In the genomic region with DNA sequence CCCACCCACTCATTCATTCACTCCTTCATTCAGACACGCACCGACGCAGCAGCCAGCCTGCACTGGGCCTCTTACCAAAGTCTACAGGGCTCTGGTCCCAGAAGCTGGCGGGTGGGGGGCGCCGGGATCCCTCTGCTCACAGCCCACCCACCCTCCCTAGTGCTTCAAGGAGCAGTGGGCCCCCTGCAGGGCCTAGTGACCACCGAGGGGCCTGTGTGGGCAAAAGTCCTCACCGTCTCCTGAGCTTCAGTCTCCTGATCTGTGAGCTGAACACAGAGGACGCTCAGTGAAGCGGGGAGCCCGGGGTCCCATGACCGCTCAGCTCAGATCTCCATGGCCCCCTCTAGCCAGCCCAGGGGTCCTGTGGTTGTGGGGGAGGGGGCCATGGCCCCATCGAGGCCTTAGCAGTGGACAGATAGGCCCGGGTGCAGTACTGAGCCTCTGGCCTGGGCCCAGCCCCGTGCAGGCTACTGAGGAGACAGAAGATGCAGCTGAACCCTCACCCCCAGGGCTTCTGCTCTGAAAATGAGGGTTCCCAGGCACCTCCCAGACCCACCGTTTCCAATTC, we compare ENCODE assay signal across 24 cellular contexts. TPM values are rescaled to one million over a fixed set of nuclear protein-coding genes. Genes with fewer than 3 reads are reported as not detected.
"Had no signal": no experiment of that assay in that cellular context is flagged by ENCODE, and none has a peak within 500 bp of the region (broad histone marks: within the 10 kb centered on the region; RNA-seq: fewer than 3 reads in every experiment).

No MANE protein-coding gene starts in this region.

- H3K4me1 Mint-ChIP-seq: activated naive CD8-positive, alpha-beta T cell treated with anti-CD3 and anti-CD28 coated beads, Interleukin-2, amount 50 U/mL, for 24 hours; immature natural killer cell had no signal

- H3K4me2 ChIP-seq: hepatocyte had no signal

- ATAC-seq: activated CD8-positive, alpha-beta T cell treated with anti-CD3 and anti-CD28 coated beads for 36 hours; activated naive CD8-positive, alpha-beta T cell treated with anti-CD3 and anti-CD28 coated beads, Interleukin-2, amount 50 U/mL, for 24 hours; right lobe of liver; stimulated activated memory B cell treated with anti-CD40 and anti-IgM and Interleukin-4, amounts not matched to agents 10 μg/mL and 1 μg/mL and 100 μg/mL, for 72 hours had no signal

- H3K9me3 Mint-ChIP-seq: activated CD8-positive, alpha-beta T cell treated with anti-CD3 and anti-CD28 coated beads for 36 hours; activated naive CD8-positive, alpha-beta T cell treated with anti-CD3 and anti-CD28 coated beads, Interleukin-2, amount 50 U/mL, for 24 hours; activated T-helper 1 cell treated with anti-CD3 and anti-CD28 coated beads, Interleukin-12 subunit alpha, Interleukin-12 subunit beta, Interleukin-2, Interleukin-4 antibody, amounts not matched to agents 30 ng/mL and 10 ng/mL and 1 ng/mL, durations not matched to agents 14 hours and 24 hours and 36 hours; immature natural killer cell; memory B cell; stimulated activated memory B cell treated with anti-CD40 and anti-IgM and Interleukin-4, amounts not matched to agents 10 μg/mL and 1 μg/mL and 100 μg/mL, for 72 hours had no signal

- H3K4me3 Mint-ChIP-seq: activated CD8-positive, alpha-beta T cell treated with anti-CD3 and anti-CD28 coated beads for 36 hours; activated naive CD8-positive, alpha-beta T cell treated with anti-CD3 and anti-CD28 coated beads, Interleukin-2, amount 50 U/mL, for 24 hours; activated T-helper 1 cell treated with anti-CD3 and anti-CD28 coated beads, Interleukin-12 subunit alpha, Interleukin-12 subunit beta, Interleukin-2, Interleukin-4 antibody, amounts not matched to agents 30 ng/mL and 10 ng/mL and 1 ng/mL, durations not matched to agents 14 hours and 24 hours and 36 hours; immature natural killer cell; memory B cell; stimulated activated memory B cell treated with anti-CD40 and anti-IgM and Interleukin-4, amounts not matched to agents 10 μg/mL and 1 μg/mL and 100 μg/mL, for 72 hours had no signal

- DNase-seq: activated CD4-positive, alpha-beta T cell treated with anti-CD3 and anti-CD28 coated beads for 48 hours; activated CD8-positive, alpha-beta T cell treated with anti-CD3 and anti-CD28 coated beads for 36 hours; activated gamma-delta T cell; activated naive CD4-positive, alpha-beta T cell treated with anti-CD3 and anti-CD28 coated beads, Interleukin-2, amount 50 U/mL, for 16 hours; activated naive CD8-positive, alpha-beta T cell treated with anti-CD3 and anti-CD28 coated beads, Interleukin-2, amount 50 U/mL, for 24 hours; dermis blood vessel endothelial cell; effector CD8-positive, alpha-beta T cell; erythroblast; foreskin fibroblast; immature natural killer cell; kidney glomerular epithelial cell; stimulated activated CD4-positive, alpha-beta T cell treated with anti-CD3 and anti-CD28 coated beads, Interleukin-2, amount 100 ng/mL, for 24 hours; stomach; transverse colon had no signal

- H3K9me3 ChIP-seq: prostate gland, right lobe of liver, stomach, suprapubic skin, transverse colon had no signal

- H3K27me3 Mint-ChIP-seq: activated CD8-positive, alpha-beta T cell treated with anti-CD3 and anti-CD28 coated beads for 36 hours; activated naive CD8-positive, alpha-beta T cell treated with anti-CD3 and anti-CD28 coated beads, Interleukin-2, amount 50 U/mL, for 24 hours had no signal

- H3K27ac Mint-ChIP-seq: activated CD8-positive, alpha-beta T cell treated with anti-CD3 and anti-CD28 coated beads for 36 hours; activated naive CD8-positive, alpha-beta T cell treated with anti-CD3 and anti-CD28 coated beads, Interleukin-2, amount 50 U/mL, for 24 hours; activated T-helper 1 cell treated with anti-CD3 and anti-CD28 coated beads, Interleukin-12 subunit alpha, Interleukin-12 subunit beta, Interleukin-2, Interleukin-4 antibody, amounts not matched to agents 30 ng/mL and 10 ng/mL and 1 ng/mL, durations not matched to agents 14 hours and 24 hours and 36 hours; immature natural killer cell; memory B cell; stimulated activated memory B cell treated with anti-CD40 and anti-IgM and Interleukin-4, amounts not matched to agents 10 μg/mL and 1 μg/mL and 100 μg/mL, for 72 hours had no signal

- H3K4me1 ChIP-seq: prostate gland, right lobe of liver had no signal

- H3K36me3 Mint-ChIP-seq: immature natural killer cell; stimulated activated memory B cell treated with anti-CD40 and anti-IgM and Interleukin-4, amounts not matched to agents 10 μg/mL and 1 μg/mL and 100 μg/mL, for 72 hours had no signal

- H2AFZ ChIP-seq: hepatocyte had no signal

- H3K36me3 ChIP-seq: cardiac muscle cell, prostate gland, right lobe of liver, stomach, suprapubic skin, transverse colon had no signal

- H3K27ac ChIP-seq: cardiac muscle cell, hepatocyte, prostate gland, right lobe of liver, skin epidermis, stomach, suprapubic skin, transverse colon had no signal

- H3K27me3 ChIP-seq: cardiac muscle cell, hepatocyte, right lobe of liver had no signal

- H3K4me3 ChIP-seq: cardiac muscle cell, hepatocyte, prostate gland, right lobe of liver, skin epidermis, stomach, suprapubic skin, transverse colon had no signal

RNA-seq across cellular contexts. Expression of a gene that starts 54.0 kb away (rescaled TPM):
- total RNA-seq: activated CD8-positive, alpha-beta T cell treated with anti-CD3 and anti-CD28 coated beads for 36 hours; activated T-helper 1 cell treated with anti-CD3 and anti-CD28 coated beads, Interleukin-12 subunit alpha, Interleukin-12 subunit beta, Interleukin-2, Interleukin-4 antibody, amounts not matched to agents 30 ng/mL and 10 ng/mL and 1 ng/mL, durations not matched to agents 14 hours and 24 hours and 36 hours; mononuclear cell had no signal

RNA-seq across cellular contexts. Expression of a gene that starts 54.2 kb away (rescaled TPM):
- total RNA-seq: activated CD8-positive, alpha-beta T cell treated with anti-CD3 and anti-CD28 coated beads for 36 hours; activated T-helper 1 cell treated with anti-CD3 and anti-CD28 coated beads, Interleukin-12 subunit alpha, Interleukin-12 subunit beta, Interleukin-2, Interleukin-4 antibody, amounts not matched to agents 30 ng/mL and 10 ng/mL and 1 ng/mL, durations not matched to agents 14 hours and 24 hours and 36 hours; dermis blood vessel endothelial cell had no signal
- polyA plus RNA-seq: cardiac muscle cell, hepatocyte, immature natural killer cell had no signal
